Comparison of ENCODE assay signal across 24 cellular contexts in the genomic region with DNA sequence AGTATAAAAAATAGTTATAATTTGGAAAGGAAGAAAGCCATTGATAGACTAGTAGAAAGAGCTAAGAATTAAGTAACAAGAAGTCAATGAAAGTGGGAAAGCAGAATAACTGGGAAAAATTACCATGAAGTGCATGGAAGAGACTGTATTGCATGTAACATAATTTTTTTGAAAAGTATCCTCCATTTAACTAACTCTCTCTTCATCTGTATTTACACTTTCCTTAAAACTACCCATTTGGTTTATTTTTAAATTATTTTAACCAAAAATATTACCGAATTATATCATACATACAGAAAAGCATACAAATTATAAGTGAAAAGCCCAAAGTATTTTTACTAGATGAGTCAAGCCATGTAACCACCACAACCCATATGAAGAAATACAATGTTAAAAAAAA.
"Had no signal": no experiment of that assay in that cellular context is flagged by ENCODE, and none has a peak within 500 bp of the region (broad histone marks: within the 10 kb centered on the region; RNA-seq: fewer than 3 reads in every experiment).

No MANE protein-coding gene starts in this region.

- ATAC-seq: effector memory CD8-positive, alpha-beta T cell; esophagus mucosa; foreskin keratinocyte; gastrocnemius medialis; gastroesophageal sphincter; heart left ventricle; heart right ventricle had no signal

- H3K36me3 ChIP-seq: colonic mucosa, esophagus muscularis mucosa, esophagus squamous epithelium, gastrocnemius medialis, gastroesophageal sphincter, heart left ventricle, heart right ventricle had no signal

- H3K27ac ChIP-seq: colonic mucosa, coronary artery, dorsolateral prefrontal cortex, epithelial cell of prostate, esophagus muscularis mucosa, esophagus squamous epithelium, foreskin keratinocyte, gastrocnemius medialis, gastroesophageal sphincter, heart left ventricle, heart right ventricle had no signal

- H3K9me3 ChIP-seq: colonic mucosa, gastrocnemius medialis, gastroesophageal sphincter had no signal

- H3K4me1 ChIP-seq: colonic mucosa, esophagus muscularis mucosa, esophagus squamous epithelium, foreskin keratinocyte, gastrocnemius medialis, gastroesophageal sphincter, heart right ventricle had no signal

- H3K27me3 ChIP-seq: colonic mucosa, dorsolateral prefrontal cortex, esophagus muscularis mucosa, esophagus squamous epithelium, foreskin keratinocyte, gastrocnemius medialis, gastroesophageal sphincter, heart left ventricle, heart right ventricle had no signal

- DNase-seq: colonic mucosa; cortex of kidney; dermis blood vessel endothelial cell; dorsolateral prefrontal cortex; effector CD4-positive, alpha-beta T cell; effector CD8-positive, alpha-beta T cell; effector memory CD4-positive, alpha-beta T cell; effector memory CD8-positive, alpha-beta T cell; endodermal cell; erythroblast; esophagus squamous epithelium; foreskin fibroblast; foreskin melanocyte; gastrocnemius medialis; glutamatergic neuron; head of caudate nucleus; heart left ventricle; heart right ventricle had no signal

- H3K4me3 ChIP-seq: colonic mucosa, coronary artery, dorsolateral prefrontal cortex, esophagus muscularis mucosa, esophagus squamous epithelium, gastrocnemius medialis, gastroesophageal sphincter, heart left ventricle, heart right ventricle had no signal
